12 cellular contexts compared by ENCODE assay signal in the genomic region with DNA sequence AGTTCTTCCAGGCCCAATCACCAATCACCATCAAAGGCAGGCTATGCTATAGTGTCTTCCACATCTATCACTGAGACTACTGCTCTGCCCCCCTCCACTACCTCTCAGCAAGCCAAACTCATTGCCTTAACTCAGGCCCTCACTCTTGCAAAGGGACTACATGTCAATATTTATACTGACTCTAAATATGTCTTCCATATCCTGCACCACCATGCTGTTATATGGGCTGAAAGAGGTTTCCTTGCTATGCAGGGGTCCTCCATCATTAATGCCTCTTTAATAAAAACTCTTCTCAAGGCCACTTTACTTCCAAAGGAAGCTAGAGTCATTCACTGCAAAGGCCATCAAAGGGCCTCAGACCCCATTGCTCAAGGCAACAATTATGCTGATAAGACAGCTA. TPM values are rescaled to one million over a fixed set of nuclear protein-coding genes. Genes with fewer than 3 reads are reported as not detected.
"Had no signal": no experiment of that assay in that cellular context is flagged by ENCODE, and none has a peak within 500 bp of the region (broad histone marks: within the 10 kb centered on the region; RNA-seq: fewer than 3 reads in every experiment).

No MANE protein-coding gene starts in this region.

RNA-seq across cellular contexts. Expression of gene GJB1, which starts 45.6 kb away (rescaled TPM):
- total RNA-seq: activated B cell treated with CpG ODN at 0.5 μM for 24 hours; activated CD4-positive, alpha-beta memory T cell treated with anti-CD3 and anti-CD28 coated beads for 36 hours; activated CD4-positive, alpha-beta memory T cell treated with anti-CD3 and anti-CD28 coated beads, Interleukin-2, amount 10 ng/mL, durations not matched to agents 7 days and 5 days; activated CD4-positive, alpha-beta T cell treated with anti-CD3 and anti-CD28 coated beads for 36 hours; activated CD4-positive, alpha-beta T cell treated with anti-CD3 and anti-CD28 coated beads, Interleukin-2, amount 10 ng/mL, durations not matched to agents 24 days and 14 days; activated CD4-positive, alpha-beta T cell treated with anti-CD3 and anti-CD28 coated beads, Interleukin-2, amount 10 ng/mL, durations not matched to agents 7 days and 5 days; activated CD8-positive, alpha-beta memory T cell treated with anti-CD3 and anti-CD28 coated beads for 36 hours; activated CD8-positive, alpha-beta memory T cell treated with anti-CD3 and anti-CD28 coated beads, Interleukin-2, amount 10 ng/mL, durations not matched to agents 7 days and 5 days; activated CD8-positive, alpha-beta T cell treated with anti-CD3 and anti-CD28 coated beads for 36 hours; activated CD8-positive, alpha-beta T cell treated with anti-CD3 and anti-CD28 coated beads, Interleukin-2, amount 10 ng/mL, durations not matched to agents 7 days and 5 days; T-helper 1 cell treated with Interleukin-12 subunit alpha and Interleukin-12 subunit beta and Interleukin-4 antibody, amounts not matched to agents 30 ng/mL and 1 ng/mL, for 36 hours; T-helper 17 cell had no signal
